In genomic region chr1:28913786-28914227, GRCh38 we compare ENCODE assay signal across 8 cellular contexts. TPM values are rescaled to one million over a fixed set of nuclear protein-coding genes. Genes with fewer than 3 reads are reported as not detected.
DNase-seq lines count a peak whose midpoint lies in the region; ATAC-seq, FAIRE-seq and TF ChIP-seq lines count a peak whose summit lies in the region.

No MANE protein-coding gene starts in this region.

- no peaks in the 10 kb centered on the region for H3K4me1 Mint-ChIP-seq in astrocyte (ENCODE audit: low read depth, unreplicated experiment)

- peaks cover 2% of the 10 kb centered on the region for H3K36me3 Mint-ChIP-seq in astrocyte (ENCODE audit: low read depth, unreplicated experiment)

- H3K27me3 ChIP-seq in heart left ventricle = no peaks in the 10 kb centered on the region
- H3K27me3 ChIP-seq in astrocyte (ENCODE audit: insufficient read depth, low read length) = no peaks in the 10 kb centered on the region
- no peaks in the 10 kb centered on the region for H3K27me3 ChIP-seq in lung (ENCODE audit: control insufficient read depth, insufficient read depth)

- no peak for FAIRE-seq in astrocyte (lab: Jason Lieb, UNC)

- H3K27ac ChIP-seq in heart left ventricle (peak overlapping the region in 3 of 12 donors; percentile 13 to 45 (median 38)), astrocyte (ENCODE audit: low read depth, low read length) (no peak overlapping the region), lung (ENCODE audit: low read depth in 1 of 2, low read length in 1 of 2) (peak overlapping the region in 1 of 2 donors; percentile 81), urinary bladder (ENCODE audit: low read depth) (peak overlapping the region; percentile 2)

- peak overlapping the region; percentile 74 for H3K4me3 Mint-ChIP-seq in astrocyte (ENCODE audit: unreplicated experiment)

- H3K27me3 Mint-ChIP-seq in astrocyte (ENCODE audit: low read depth, unreplicated experiment) = no peaks in the 10 kb centered on the region

- H3K4me1 ChIP-seq in heart left ventricle = peaks cover 0 to 21% (median 10%) of the 10 kb centered on the region in 12 donors
- peaks cover 7% of the 10 kb centered on the region for H3K4me1 ChIP-seq in astrocyte (ENCODE audit: insufficient read depth, low read length)
- peaks cover 0 to 5% of the 10 kb centered on the region in 2 donors for H3K4me1 ChIP-seq in lung (ENCODE audit: control insufficient read depth in 2 of 2, insufficient read depth in 2 of 2, low read length in 2 of 2)
- no peaks in the 10 kb centered on the region for H3K4me1 ChIP-seq in urinary bladder (ENCODE audit: insufficient read depth)

- no peak for TF ChIP-seq POLR2A in heart left ventricle (IDR thresholded peaks at IDR 0.05)

- no peak for TF ChIP-seq CTCF in heart left ventricle (IDR thresholded peaks at IDR 0.05)
- no peak for TF ChIP-seq CTCF in astrocyte (IDR thresholded peaks at IDR 0.05; ENCODE audit: insufficient read depth, low read depth, low read length)
- no peak for TF ChIP-seq CTCF in lung (IDR thresholded peaks at IDR 0.05; ENCODE audit: control extremely low read depth, extremely low read depth)

- H3K79me2 ChIP-seq in astrocyte (ENCODE audit: insufficient read depth, low read length) = no peaks in the 10 kb centered on the region

- ATAC-seq in heart left ventricle = no peak
- ATAC-seq in Right ventricle myocardium inferior = no peak
- ATAC-seq in lung (ENCODE audit: insufficient read depth, low FRiP score) = no peak

- H3K9me3 Mint-ChIP-seq in astrocyte (ENCODE audit: unreplicated experiment) = no peaks in the 10 kb centered on the region

- DNase-seq in heart left ventricle (no peak), Right ventricle myocardium inferior (ENCODE audit: missing footprints) (no peak), astrocyte (ENCODE audit: low read depth) (no peak), lung (ENCODE audit: low spot score) (no peak), islet precursor cell (no peak), NCI-H2107 treated with DMSO at 0.1 percent for 48 hours (lab: John Stamatoyannopoulos, UW; ENCODE audit: unreplicated experiment) (no peak), AML-193 (lab: John Stamatoyannopoulos, UW) (no peak)

- H2AFZ ChIP-seq in astrocyte (ENCODE audit: low read depth, low read length) = peak overlapping the region; percentile 78

- WGBS in heart left ventricle, 4 donors = 37 to 42% (median 40%) methylated on average over 8 to 10 of the region's 10 CpGs
- 32 to 34% methylated on average over 10 of the region's 10 CpGs for WGBS in lung, 2 donors
- 28% methylated on average over 10 of the region's 10 CpGs for WGBS in urinary bladder

- peak overlapping the region; percentile 95 for H3K4me2 ChIP-seq in astrocyte (ENCODE audit: low read length)

- peak overlapping the region; percentile 60 for H3K9ac ChIP-seq in astrocyte (ENCODE audit: low read length)

- H3K9me3 ChIP-seq in heart left ventricle (no peaks in the 10 kb centered on the region), astrocyte (ENCODE audit: insufficient read depth, low read depth, low read length) (no peaks in the 10 kb centered on the region), lung (ENCODE audit: control insufficient read depth in 2 of 2, insufficient read depth in 1 of 2, low read length in 1 of 2) (no peaks in the 10 kb centered on the region)

- H3K36me3 ChIP-seq in heart left ventricle (no peaks in the 10 kb centered on the region), astrocyte (ENCODE audit: insufficient read depth, low read length) (no peaks in the 10 kb centered on the region), lung (ENCODE audit: control insufficient read depth in 2 of 2, insufficient read depth in 2 of 2, low read length in 2 of 2) (no peaks in the 10 kb centered on the region), urinary bladder (ENCODE audit: insufficient read depth) (no peaks in the 10 kb centered on the region)

- H4K20me1 ChIP-seq in astrocyte (ENCODE audit: insufficient read depth, low read length) = peaks cover 8% of the 10 kb centered on the region

- H3K27ac Mint-ChIP-seq in astrocyte (ENCODE audit: unreplicated experiment) = no peak overlapping the region

- H3K4me3 ChIP-seq in heart left ventricle (peak overlapping the region; percentile 44 to 91 (median 64)), astrocyte (ENCODE audit: insufficient read depth, low read depth, low read length) (peak overlapping the region; percentile 66), lung (peak overlapping the region; percentile 46), urinary bladder (ENCODE audit: low read depth, low read length) (peak overlapping the region; percentile 73)

- intact Hi-C loops in heart left ventricle (cut with DNase I) (no loop called here), Right ventricle myocardium inferior (cut with DNase I) (loop anchor here (5.0 kb wide), 1 partner anchor 73 kb away; no protein-coding TSS in a partner anchor)

RNA-seq across cellular contexts. Expression of gene EPB41, which starts 0.6 kb away (rescaled TPM):
- total RNA-seq in heart left ventricle = 10 to 100 TPM; 13.6 to 34.4 (median 24.2) TPM
- 10 to 100 TPM in 1 of 2 donors, 1 to 10 TPM in 1; 7.8 to 10.1 TPM for polyA plus RNA-seq in heart left ventricle
- total RNA-seq in Right ventricle myocardium inferior = 24.9 TPM
- 13.9 and 14.2 TPM in 2 replicates for total RNA-seq in astrocyte
- 10 to 100 TPM; 48.7 to 69.0 TPM for total RNA-seq in lung
- polyA plus RNA-seq in lung = 10 to 100 TPM; 10.4 to 17.9 TPM
- total RNA-seq in urinary bladder = 37.4 TPM
- polyA plus RNA-seq in urinary bladder = 11.0 TPM
